Comparison of ENCODE assay signal across 1 cellular context in the genomic region with DNA sequence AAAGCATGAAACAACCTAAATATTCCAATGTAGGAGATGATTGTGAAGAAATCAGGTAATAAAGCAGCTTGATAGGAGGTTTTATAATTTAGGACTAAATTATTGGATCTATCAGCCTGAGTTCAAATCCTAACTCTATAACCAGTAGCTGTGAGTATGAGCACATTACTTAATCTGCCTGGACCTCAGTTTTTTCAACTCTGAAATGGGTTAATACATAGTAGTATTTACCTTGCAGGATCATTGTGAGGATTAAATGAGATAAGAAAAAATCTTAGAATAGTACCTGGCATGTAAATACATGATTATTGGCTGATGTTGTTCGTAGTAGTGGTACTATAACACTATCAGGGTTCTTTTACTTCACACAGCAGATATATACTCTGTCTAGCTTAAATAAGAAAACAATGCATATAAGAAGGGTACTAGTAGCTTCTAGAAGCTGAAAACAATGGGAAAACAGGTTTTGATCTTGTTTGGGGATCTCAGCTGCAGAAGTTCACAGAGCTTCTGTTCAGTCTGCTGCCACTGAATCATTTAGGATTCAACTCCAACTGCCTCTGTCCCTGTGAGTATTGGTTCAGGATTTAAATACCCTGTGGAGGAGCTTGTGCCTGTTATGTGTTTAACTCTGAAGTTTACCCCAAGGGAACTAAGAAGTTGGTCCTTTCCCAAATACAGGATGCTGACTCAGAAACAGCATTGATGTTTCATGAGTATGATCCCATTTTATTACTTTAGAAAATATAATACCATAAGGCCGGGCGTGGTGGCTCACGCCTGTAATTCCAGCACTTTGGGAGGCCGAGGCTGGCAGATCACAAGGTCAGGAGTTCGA.
TF ChIP-seq lines count a peak whose summit lies in the region.

No MANE protein-coding gene starts in this region.

TF ChIP-seq in GM23338, 12 proteins besides CTCF, POLR2A, EP300 and RAD21 (continued from another document):
- TF ChIP-seq, protein P1, sequence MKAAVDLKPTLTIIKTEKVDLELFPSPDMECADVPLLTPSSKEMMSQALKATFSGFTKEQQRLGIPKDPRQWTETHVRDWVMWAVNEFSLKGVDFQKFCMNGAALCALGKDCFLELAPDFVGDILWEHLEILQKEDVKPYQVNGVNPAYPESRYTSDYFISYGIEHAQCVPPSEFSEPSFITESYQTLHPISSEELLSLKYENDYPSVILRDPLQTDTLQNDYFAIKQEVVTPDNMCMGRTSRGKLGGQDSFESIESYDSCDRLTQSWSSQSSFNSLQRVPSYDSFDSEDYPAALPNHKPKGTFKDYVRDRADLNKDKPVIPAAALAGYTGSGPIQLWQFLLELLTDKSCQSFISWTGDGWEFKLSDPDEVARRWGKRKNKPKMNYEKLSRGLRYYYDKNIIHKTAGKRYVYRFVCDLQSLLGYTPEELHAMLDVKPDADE (IDR thresholded peaks at IDR 0.05) = no peak
- TF ChIP-seq CREB1 (CRISPR knock-in tag; IDR thresholded peaks at IDR 0.05; ENCODE audit: low read depth) = no peak
- no peak for TF ChIP-seq JUNB (IDR thresholded peaks at IDR 0.05; ENCODE audit: unreplicated experiment)
- no peak for TF ChIP-seq STAT1 (IDR thresholded peaks at IDR 0.05; ENCODE audit: unreplicated experiment)
- TF ChIP-seq, protein P2, sequence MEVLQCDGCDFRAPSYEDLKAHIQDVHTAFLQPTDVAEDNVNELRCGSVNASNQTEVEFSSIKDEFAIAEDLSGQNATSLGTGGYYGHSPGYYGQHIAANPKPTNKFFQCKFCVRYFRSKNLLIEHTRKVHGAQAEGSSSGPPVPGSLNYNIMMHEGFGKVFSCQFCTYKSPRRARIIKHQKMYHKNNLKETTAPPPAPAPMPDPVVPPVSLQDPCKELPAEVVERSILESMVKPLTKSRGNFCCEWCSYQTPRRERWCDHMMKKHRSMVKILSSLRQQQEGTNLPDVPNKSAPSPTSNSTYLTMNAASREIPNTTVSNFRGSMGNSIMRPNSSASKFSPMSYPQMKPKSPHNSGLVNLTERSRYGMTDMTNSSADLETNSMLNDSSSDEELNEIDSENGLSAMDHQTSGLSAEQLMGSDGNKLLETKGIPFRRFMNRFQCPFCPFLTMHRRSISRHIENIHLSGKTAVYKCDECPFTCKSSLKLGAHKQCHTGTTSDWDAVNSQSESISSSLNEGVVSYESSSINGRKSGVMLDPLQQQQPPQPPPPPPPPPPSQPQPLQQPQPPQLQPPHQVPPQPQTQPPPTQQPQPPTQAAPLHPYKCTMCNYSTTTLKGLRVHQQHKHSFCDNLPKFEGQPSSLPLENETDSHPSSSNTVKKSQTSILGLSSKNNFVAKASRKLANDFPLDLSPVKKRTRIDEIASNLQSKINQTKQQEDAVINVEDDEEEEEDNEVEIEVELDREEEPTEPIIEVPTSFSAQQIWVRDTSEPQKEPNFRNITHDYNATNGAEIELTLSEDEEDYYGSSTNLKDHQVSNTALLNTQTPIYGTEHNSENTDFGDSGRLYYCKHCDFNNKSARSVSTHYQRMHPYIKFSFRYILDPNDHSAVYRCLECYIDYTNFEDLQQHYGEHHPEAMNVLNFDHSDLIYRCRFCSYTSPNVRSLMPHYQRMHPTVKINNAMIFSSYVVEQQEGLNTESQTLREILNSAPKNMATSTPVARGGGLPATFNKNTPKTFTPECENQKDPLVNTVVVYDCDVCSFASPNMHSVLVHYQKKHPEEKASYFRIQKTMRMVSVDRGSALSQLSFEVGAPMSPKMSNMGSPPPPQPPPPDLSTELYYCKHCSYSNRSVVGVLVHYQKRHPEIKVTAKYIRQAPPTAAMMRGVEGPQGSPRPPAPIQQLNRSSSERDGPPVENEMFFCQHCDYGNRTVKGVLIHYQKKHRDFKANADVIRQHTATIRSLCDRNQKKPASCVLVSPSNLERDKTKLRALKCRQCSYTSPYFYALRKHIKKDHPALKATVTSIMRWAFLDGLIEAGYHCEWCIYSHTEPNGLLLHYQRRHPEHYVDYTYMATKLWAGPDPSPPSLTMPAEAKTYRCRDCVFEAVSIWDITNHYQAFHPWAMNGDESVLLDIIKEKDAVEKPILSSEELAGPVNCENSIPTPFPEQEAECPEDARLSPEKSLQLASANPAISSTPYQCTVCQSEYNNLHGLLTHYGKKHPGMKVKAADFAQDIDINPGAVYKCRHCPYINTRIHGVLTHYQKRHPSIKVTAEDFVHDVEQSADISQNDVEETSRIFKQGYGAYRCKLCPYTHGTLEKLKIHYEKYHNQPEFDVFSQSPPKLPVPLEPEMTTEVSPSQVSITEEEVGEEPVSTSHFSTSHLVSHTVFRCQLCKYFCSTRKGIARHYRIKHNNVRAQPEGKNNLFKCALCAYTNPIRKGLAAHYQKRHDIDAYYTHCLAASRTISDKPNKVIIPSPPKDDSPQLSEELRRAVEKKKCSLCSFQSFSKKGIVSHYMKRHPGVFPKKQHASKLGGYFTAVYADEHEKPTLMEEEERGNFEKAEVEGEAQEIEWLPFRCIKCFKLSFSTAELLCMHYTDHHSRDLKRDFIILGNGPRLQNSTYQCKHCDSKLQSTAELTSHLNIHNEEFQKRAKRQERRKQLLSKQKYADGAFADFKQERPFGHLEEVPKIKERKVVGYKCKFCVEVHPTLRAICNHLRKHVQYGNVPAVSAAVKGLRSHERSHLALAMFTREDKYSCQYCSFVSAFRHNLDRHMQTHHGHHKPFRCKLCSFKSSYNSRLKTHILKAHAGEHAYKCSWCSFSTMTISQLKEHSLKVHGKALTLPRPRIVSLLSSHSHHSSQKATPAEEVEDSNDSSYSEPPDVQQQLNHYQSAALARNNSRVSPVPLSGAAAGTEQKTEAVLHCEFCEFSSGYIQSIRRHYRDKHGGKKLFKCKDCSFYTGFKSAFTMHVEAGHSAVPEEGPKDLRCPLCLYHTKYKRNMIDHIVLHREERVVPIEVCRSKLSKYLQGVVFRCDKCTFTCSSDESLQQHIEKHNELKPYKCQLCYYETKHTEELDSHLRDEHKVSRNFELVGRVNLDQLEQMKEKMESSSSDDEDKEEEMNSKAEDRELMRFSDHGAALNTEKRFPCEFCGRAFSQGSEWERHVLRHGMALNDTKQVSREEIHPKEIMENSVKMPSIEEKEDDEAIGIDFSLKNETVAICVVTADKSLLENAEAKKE (CRISPR knock-in tag; IDR thresholded peaks at IDR 0.05) = no peak
- no peak for TF ChIP-seq ZNF114 (CRISPR knock-in tag; IDR thresholded peaks at IDR 0.05)
TF ChIP-seq in GM23338: peak in this region for 0.
